ENCODE assay signal across 24 cellular contexts in the genomic region with DNA sequence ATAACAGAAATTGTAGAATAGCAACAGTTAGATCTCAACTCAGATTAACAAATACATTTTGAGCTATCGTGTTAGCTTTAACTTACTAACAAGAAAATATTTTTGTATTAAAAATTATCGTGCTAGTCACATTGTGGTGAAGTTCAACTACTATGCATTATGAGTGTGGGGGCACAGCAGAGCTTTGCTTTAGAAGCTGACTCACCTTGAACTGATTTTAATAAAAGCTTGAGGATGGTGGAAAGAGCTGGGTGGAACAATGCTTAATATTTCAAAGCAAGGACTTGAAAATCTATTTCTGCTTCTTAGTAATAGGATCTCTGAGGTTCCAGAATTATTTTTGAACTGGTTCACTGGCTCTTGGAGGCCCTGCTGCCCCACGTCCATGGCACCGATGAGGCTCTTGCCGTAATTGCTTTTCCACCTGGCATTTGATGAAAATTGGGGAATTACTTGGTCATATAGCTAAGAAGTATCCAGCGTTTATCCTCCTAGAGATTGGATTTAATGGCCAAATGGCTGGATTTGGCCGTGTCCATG.
"Had no signal": no experiment of that assay in that cellular context is flagged by ENCODE, and none has a peak within 500 bp of the region (broad histone marks: within the 10 kb centered on the region; RNA-seq: fewer than 3 reads in every experiment).

No MANE protein-coding gene starts in this region.

- H3K27ac Mint-ChIP-seq: activated CD4-positive, alpha-beta T cell treated with anti-CD3 and anti-CD28 coated beads, Interleukin-2, amount 10 ng/mL, durations not matched to agents 7 days and 5 days; activated CD8-positive, alpha-beta T cell treated with anti-CD3 and anti-CD28 coated beads, Interleukin-2, amount 10 ng/mL, durations not matched to agents 7 days and 5 days; activated naive CD8-positive, alpha-beta T cell treated with anti-CD3 and anti-CD28 coated beads, Interleukin-2, amount 10 ng/mL, durations not matched to agents 7 days and 5 days; activated T-cell treated with anti-CD3 and anti-CD28 coated beads, Interleukin-2, amount 50 U/mL, for 24 hours; activated T-helper 2 cell treated with anti-CD3 and anti-CD28 coated beads, Interferon-gamma antibody, Interleukin-2, Interleukin-4, amounts not matched to agents 10 μg/mL and 5 μg/mL and 100 μg/mL, durations not matched to agents 14 hours and 24 hours and 36 hours; natural killer cell; stimulated activated memory B cell treated with anti-CD40 and anti-IgM and Interleukin-4, amounts not matched to agents 10 μg/mL and 1 μg/mL and 100 μg/mL, for 72 hours had no signal

- H3K27ac ChIP-seq: brain microvascular endothelial cell, coronary artery, neutrophil, pancreas, sigmoid colon, vagina had no signal

- H3K4me1 Mint-ChIP-seq: activated CD4-positive, alpha-beta T cell treated with anti-CD3 and anti-CD28 coated beads, Interleukin-2, amount 10 ng/mL, durations not matched to agents 7 days and 5 days; activated naive CD8-positive, alpha-beta T cell treated with anti-CD3 and anti-CD28 coated beads, Interleukin-2, amount 10 ng/mL, durations not matched to agents 7 days and 5 days; natural killer cell; stimulated activated memory B cell treated with anti-CD40 and anti-IgM and Interleukin-4, amounts not matched to agents 10 μg/mL and 1 μg/mL and 100 μg/mL, for 72 hours had no signal

- H3K9me3 Mint-ChIP-seq: activated CD4-positive, alpha-beta T cell treated with anti-CD3 and anti-CD28 coated beads, Interleukin-2, amount 10 ng/mL, durations not matched to agents 7 days and 5 days; activated naive CD8-positive, alpha-beta T cell treated with anti-CD3 and anti-CD28 coated beads, Interleukin-2, amount 10 ng/mL, durations not matched to agents 7 days and 5 days; activated T-helper 2 cell treated with anti-CD3 and anti-CD28 coated beads, Interferon-gamma antibody, Interleukin-2, Interleukin-4, amounts not matched to agents 10 μg/mL and 5 μg/mL and 100 μg/mL, durations not matched to agents 14 hours and 24 hours and 36 hours had no signal

- H3K9me3 ChIP-seq: neutrophil, pancreas, sigmoid colon, spleen, tibial artery, vagina had no signal

- H3K27me3 Mint-ChIP-seq: activated CD4-positive, alpha-beta T cell treated with anti-CD3 and anti-CD28 coated beads, Interleukin-2, amount 10 ng/mL, durations not matched to agents 7 days and 5 days; activated naive CD8-positive, alpha-beta T cell treated with anti-CD3 and anti-CD28 coated beads, Interleukin-2, amount 10 ng/mL, durations not matched to agents 7 days and 5 days; activated T-cell treated with anti-CD3 and anti-CD28 coated beads, Interleukin-2, amount 50 U/mL, for 24 hours had no signal

- H3K27me3 ChIP-seq: brain microvascular endothelial cell, pancreas, sigmoid colon, spleen, tibial artery, vagina had no signal

- H3K4me3 ChIP-seq: coronary artery, pancreas, sigmoid colon, spleen, tibial artery, vagina had no signal

- H3K4me1 ChIP-seq: pancreas, sigmoid colon, vagina had no signal

- H3K4me3 Mint-ChIP-seq: activated CD4-positive, alpha-beta T cell treated with anti-CD3 and anti-CD28 coated beads, Interleukin-2, amount 10 ng/mL, durations not matched to agents 7 days and 5 days; activated CD8-positive, alpha-beta T cell treated with anti-CD3 and anti-CD28 coated beads, Interleukin-2, amount 10 ng/mL, durations not matched to agents 7 days and 5 days; activated naive CD8-positive, alpha-beta T cell treated with anti-CD3 and anti-CD28 coated beads, Interleukin-2, amount 10 ng/mL, durations not matched to agents 7 days and 5 days; activated T-cell treated with anti-CD3 and anti-CD28 coated beads, Interleukin-2, amount 50 U/mL, for 24 hours; natural killer cell; stimulated activated memory B cell treated with anti-CD40 and anti-IgM and Interleukin-4, amounts not matched to agents 10 μg/mL and 1 μg/mL and 100 μg/mL, for 72 hours had no signal

- DNase-seq: activated CD4-positive, alpha-beta T cell treated with anti-CD3 and anti-CD28 coated beads, Interleukin-2, amount 10 ng/mL, durations not matched to agents 7 days and 5 days; activated CD8-positive, alpha-beta T cell treated with anti-CD3 and anti-CD28 coated beads, Interleukin-2, amount 10 ng/mL, durations not matched to agents 7 days and 5 days; activated naive CD4-positive, alpha-beta T cell treated with Interleukin-2 at 50 U/mL for 16 hours; activated naive CD8-positive, alpha-beta T cell treated with anti-CD3 and anti-CD28 coated beads, Interleukin-2, amount 10 ng/mL, durations not matched to agents 7 days and 5 days; activated T-cell treated with anti-CD3 and anti-CD28 coated beads, Interleukin-2, amount 50 U/mL, for 24 hours; amygdala; brain microvascular endothelial cell; erythroblast; hippocampal formation; left cardiac atrium; mesendoderm; natural killer cell; pancreas; sigmoid colon; spleen; stimulated activated CD4-positive, alpha-beta T cell treated with anti-CD3 and anti-CD28 coated beads, Interleukin-4, amount 100 ng/mL, for 4 hours; T-helper 1 cell; T-helper 9 cell; tibial artery had no signal

- ATAC-seq: activated CD8-positive, alpha-beta T cell treated with anti-CD3 and anti-CD28 coated beads, Interleukin-2, amount 10 ng/mL, durations not matched to agents 7 days and 5 days; left cardiac atrium; natural killer cell; pancreas; stimulated activated memory B cell treated with anti-CD40 and anti-IgM and Interleukin-4, amounts not matched to agents 10 μg/mL and 1 μg/mL and 100 μg/mL, for 72 hours had no signal

- H3K36me3 ChIP-seq: brain microvascular endothelial cell, neutrophil, pancreas, sigmoid colon, spleen, tibial artery, vagina had no signal

- H3K36me3 Mint-ChIP-seq: activated naive CD8-positive, alpha-beta T cell treated with anti-CD3 and anti-CD28 coated beads, Interleukin-2, amount 10 ng/mL, durations not matched to agents 7 days and 5 days; natural killer cell; stimulated activated memory B cell treated with anti-CD40 and anti-IgM and Interleukin-4, amounts not matched to agents 10 μg/mL and 1 μg/mL and 100 μg/mL, for 72 hours had no signal
